Comparison of ENCODE assay signal across 1 cellular context in genomic region chr22:42856179-42856864, GRCh38.
TF ChIP-seq lines count a peak whose summit lies in the region.

No MANE protein-coding gene starts in this region.

TF ChIP-seq in HEK293, 187 proteins besides CTCF, POLR2A, EP300 and RAD21 (continued from another document):
- TF ChIP-seq ZNF248 (tag by site-specific recombination; IDR thresholded peaks at IDR 0.05): no peak
- no peak for TF ChIP-seq ZNF707 (tag by site-specific recombination; IDR thresholded peaks at IDR 0.05)
- no peak for TF ChIP-seq ZBTB44 (tag by site-specific recombination; IDR thresholded peaks at IDR 0.05)
- TF ChIP-seq ZNF544 (tag by site-specific recombination; IDR thresholded peaks at IDR 0.05): no peak
- TF ChIP-seq ZNF677 (tag by site-specific recombination; IDR thresholded peaks at IDR 0.05): no peak
- no peak for TF ChIP-seq GLIS1 (tag by site-specific recombination; IDR thresholded peaks at IDR 0.05)
- no peak for TF ChIP-seq ZNF704 (tag by site-specific recombination; IDR thresholded peaks at IDR 0.05)
- no peak for TF ChIP-seq HOXC10 (CRISPR knock-in tag; IDR thresholded peaks at IDR 0.05)
- TF ChIP-seq ZNF626 (tag by site-specific recombination; IDR thresholded peaks at IDR 0.05): no peak
- TF ChIP-seq TSHZ1 (tag by site-specific recombination; IDR thresholded peaks at IDR 0.05; ENCODE audit: borderline replicate concordance): no peak
- TF ChIP-seq ZNF155 (tag by site-specific recombination; IDR thresholded peaks at IDR 0.05): no peak
- no peak for TF ChIP-seq ZNF521 (tag by site-specific recombination; IDR thresholded peaks at IDR 0.05)
- TF ChIP-seq HIC1 (tag by site-specific recombination; IDR thresholded peaks at IDR 0.05): no peak
- TF ChIP-seq ZFP41 (tag by site-specific recombination; IDR thresholded peaks at IDR 0.05; ENCODE audit: borderline replicate concordance): no peak
- 0 out of 2 replicates have a peak, but pooled peaks have one; percentile 19 for TF ChIP-seq KLF17 (tag by site-specific recombination; IDR thresholded peaks at IDR 0.05)
- no peak for TF ChIP-seq ZNF48 (tag by site-specific recombination; IDR thresholded peaks at IDR 0.05)
- no peak for TF ChIP-seq ZNF175 (tag by site-specific recombination; IDR thresholded peaks at IDR 0.05)
- no peak for TF ChIP-seq ZNF112 (tag by site-specific recombination; IDR thresholded peaks at IDR 0.05)
- TF ChIP-seq ZNF600 (tag by site-specific recombination; IDR thresholded peaks at IDR 0.05): no peak
- TF ChIP-seq ZFP3 (tag by site-specific recombination; IDR thresholded peaks at IDR 0.05; ENCODE audit: low read depth): no peak
- no peak for TF ChIP-seq ZNF571 (tag by site-specific recombination; IDR thresholded peaks at IDR 0.05)
